In genomic region chr15:90930861-90931629, GRCh38 we compare ENCODE assay signal across 9 cellular contexts. TPM values are rescaled to one million over a fixed set of nuclear protein-coding genes. Genes with fewer than 3 reads are reported as not detected.
DNase-seq lines count a peak whose midpoint lies in the region; ATAC-seq, FAIRE-seq and TF ChIP-seq lines count a peak whose summit lies in the region.
"Had no signal": no experiment of that assay in that cellular context is flagged by ENCODE, and none has a peak within 500 bp of the region (broad histone marks: within the 10 kb centered on the region; RNA-seq: fewer than 3 reads in every experiment).

No MANE protein-coding gene starts in this region.

- H3K18ac ChIP-seq in H1 (ENCODE audit: extremely low read depth, low read length) = no peak overlapping the region

- H3K79me2 ChIP-seq in H1 (ENCODE audit: control insufficient read depth in 1 of 2, insufficient read depth in 2 of 2, low read length in 2 of 2) = no peaks in the 10 kb centered on the region

- H3K36me3 ChIP-seq in NT2/D1 (ENCODE audit: insufficient read depth, insufficient read length, low read length) = no peaks in the 10 kb centered on the region
- H3K36me3 ChIP-seq in H1 (ENCODE audit: control insufficient read depth in 2 of 4, insufficient read depth in 4 of 4, low read length in 3 of 4) = no peaks in the 10 kb centered on the region
- H3K36me3 ChIP-seq in rectal smooth muscle tissue (ENCODE audit: control insufficient read depth, insufficient read depth, low read length) = no peaks in the 10 kb centered on the region

- TF ChIP-seq CTCF in H1 (IDR thresholded peaks at IDR 0.05; ENCODE audit: control extremely low read depth in 1 of 3, insufficient read depth in 1 of 3, low read depth in 1 of 3, low read length in 3 of 3) = no peak

- peaks cover 6% of the 10 kb centered on the region for H3K4me1 ChIP-seq in NT2/D1 (ENCODE audit: insufficient read depth, insufficient read length)
- H3K4me1 ChIP-seq in H1 (replicated peaks in 1 of 4; ENCODE audit: control insufficient read depth in 3 of 4, insufficient read depth in 4 of 4, low read length in 3 of 4) = peaks cover 0 to 10% (median 5%) of the 10 kb centered on the region in 4 experiments; a peak in 6 of 7 replicates
- peaks cover 23% of the 10 kb centered on the region for H3K4me1 ChIP-seq in rectal smooth muscle tissue (ENCODE audit: control insufficient read depth, insufficient read depth, low read length)

- H2BK5ac ChIP-seq in H1 (ENCODE audit: low read depth, low read length) = no peak overlapping the region

- no peak overlapping the region for H4K5ac ChIP-seq in H1 (ENCODE audit: insufficient read length, low read depth, low read length)

- DNase-seq in NT2/D1 (ENCODE audit: low read depth, low spot score) (no peak), H1 (ENCODE audit: low read depth in 1 of 2, low spot score in 2 of 2) (no peak), NCI-H526 (lab: John Stamatoyannopoulos, UW) (no peak), NCI-H128 (lab: John Stamatoyannopoulos, UW; ENCODE audit: unreplicated experiment) (no peak)
- DNase-seq in effector CD8-positive, alpha-beta T cell (lab: John Stamatoyannopoulos, UW) = no peak

- 92% methylated on average over 15 of the region's 15 CpGs; no CpG with 5 or more reads in 1 of the 2 experiments for WGBS in H1 (ENCODE audit: extremely low coverage in 1 of 2, insufficient coverage in 1 of 2, insufficient read length in 1 of 2, insufficient replicate concordance in 2 of 2, low coverage in 1 of 2, low lambda C conversion rate in 2 of 2, missing lambda C conversion rate in 1 of 2), 2 experiments

- H2AK5ac ChIP-seq in H1 (ENCODE audit: low read depth, low read length) = no peak overlapping the region

- H3K9me3 ChIP-seq in NT2/D1 (ENCODE audit: insufficient read depth, low read length) = no peaks in the 10 kb centered on the region
- H3K9me3 ChIP-seq in H1 (ENCODE audit: insufficient read depth in 2 of 2, low read depth in 1 of 2, low read length in 1 of 2) = no peaks in the 10 kb centered on the region

- H4K20me1 ChIP-seq in H1 (replicated peaks in 1 of 2; ENCODE audit: control insufficient read depth in 1 of 2, insufficient read depth in 2 of 2, low read length in 2 of 2) = no peaks in the 10 kb centered on the region

- peak; percentile 18 for TF ChIP-seq POLR2A in GM19099 (IDR thresholded peaks at IDR 0.05; ENCODE audit: extremely low read depth, insufficient read length, low read depth)
- no peak for TF ChIP-seq POLR2A in H1 (IDR thresholded peaks at IDR 0.05; ENCODE audit: control extremely low read depth in 1 of 2, low read depth in 2 of 2, low read length in 2 of 2)

- H3K4me3 ChIP-seq in NT2/D1 (ENCODE audit: insufficient read length, low read depth) = peak overlapping the region; percentile 76
- peak overlapping the region in 1 of 4 experiments; percentile 82; a peak in 4 of 8 replicates for H3K4me3 ChIP-seq in H1 (ENCODE audit: extremely low read depth in 1 of 4, insufficient read depth in 2 of 4, low read depth in 3 of 4, low read length in 4 of 4)
- H3K4me3 ChIP-seq in rectal smooth muscle tissue (ENCODE audit: low read length) = peak overlapping the region; percentile 81

- TF ChIP-seq EP300 in H1 (IDR thresholded peaks at IDR 0.05; ENCODE audit: borderline replicate concordance in 1 of 2, low read depth in 2 of 2, low read length in 2 of 2) = no peak

- peak overlapping the region; percentile 47 to 93; a peak in 3 of 4 replicates for H3K4me2 ChIP-seq in H1 (ENCODE audit: insufficient read depth in 1 of 2, low read depth in 2 of 2, low read length in 2 of 2)

- no peak overlapping the region for H3K14ac ChIP-seq in H1 (ENCODE audit: insufficient read length)

- CTCF ChIA-PET in H1 (lab: Charles Lee; ENCODE audit: partially characterized antibody) = interaction anchor here (0.6 to 20.7 kb wide), 37 partner anchors 9 to 922 kb away, joined by 3 to 306 read pairs (median 6); partner anchors contain the start of genes FES, FURIN, MAN2A2 and RCCD1

- no peak overlapping the region for H2AFZ ChIP-seq in H1 (ENCODE audit: low read length)

- no peak overlapping the region for H2BK120ac ChIP-seq in H1 (replicated peaks; ENCODE audit: low read depth, low read length)

- no peaks in the 10 kb centered on the region; the same call in 1 of the 2 replicates for H3K79me1 ChIP-seq in H1 (ENCODE audit: low read depth, low read length)

- no peak overlapping the region for H2BK20ac ChIP-seq in H1 (ENCODE audit: low read length)

- H3K9ac ChIP-seq in NT2/D1 (ENCODE audit: insufficient read length, low read depth) (no peak overlapping the region), H1 (replicated peaks in 1 of 4; ENCODE audit: extremely low read depth in 1 of 4, low read depth in 3 of 4, low read length in 3 of 4) (no peak overlapping the region), rectal smooth muscle tissue (ENCODE audit: low read length) (peak overlapping the region; percentile 60)

- H3K27ac ChIP-seq in H1 (ENCODE audit: low read depth, low read length) (no peak overlapping the region), rectal smooth muscle tissue (ENCODE audit: low read depth, low read length) (peak overlapping the region; percentile 88)

- FAIRE-seq in H1 (lab: Jason Lieb, UNC) = no peak
- FAIRE-seq: TTC549 had no signal

- H2BK12ac ChIP-seq in H1 (ENCODE audit: low read depth, low read length) = no peak overlapping the region

- H4K8ac ChIP-seq in H1 (ENCODE audit: extremely low read depth, insufficient read depth, low read length) = peak overlapping the region; percentile 5; the same call in 1 of the 2 replicates

- no peak overlapping the region for H2BK15ac ChIP-seq in H1 (ENCODE audit: low read length)

- POLR2A ChIA-PET in H1 (lab: Charles Lee; ENCODE audit: partially characterized antibody) = interaction anchor here (0.8 to 5.0 kb wide), 9 partner anchors 10 to 261 kb away, joined by 3 to 24 read pairs (median 3); partner anchors contain the start of genes BLM and MAN2A2

- peaks cover 11% of the 10 kb centered on the region; the same call in 1 of the 2 replicates for H3K23me2 ChIP-seq in H1 (ENCODE audit: low read depth, low read length)

- no peak overlapping the region for H4K91ac ChIP-seq in H1 (replicated peaks; ENCODE audit: insufficient read length, low read length)

- no peak overlapping the region for H3K4ac ChIP-seq in H1 (replicated peaks; ENCODE audit: insufficient read length, low read depth, low read length)

- no peak for TF ChIP-seq RAD21 in H1 (IDR thresholded peaks at IDR 0.05 in 1 of 2, conservative IDR thresholded peaks at IDR 0.05 in 1 of 2; ENCODE audit: low read depth in 2 of 2, low read length in 2 of 2)

- H3K27me3 ChIP-seq in NT2/D1 (ENCODE audit: insufficient read depth, insufficient read length) = peaks cover 18% of the 10 kb centered on the region
- 0 out of 7 replicates have a peak, but pooled peaks cover 0 to 4% (median 0%) of the 10 kb centered on the region in 4 experiments for H3K27me3 ChIP-seq in H1 (replicated peaks in 1 of 4; ENCODE audit: control insufficient read depth in 3 of 4, extremely low read depth in 1 of 4, insufficient read depth in 3 of 4, low read length in 3 of 4)
- H3K27me3 ChIP-seq in rectal smooth muscle tissue (ENCODE audit: control insufficient read depth, insufficient read depth, low read length) = no peaks in the 10 kb centered on the region

- H3K23ac ChIP-seq in H1 (ENCODE audit: insufficient read length) = no peak overlapping the region

- no peak for ATAC-seq in HG03025 (IDR thresholded peaks at IDR 0.05; ENCODE audit: low FRiP score, unreplicated experiment)

- H3K56ac ChIP-seq in H1 (replicated peaks; ENCODE audit: insufficient read length, low read depth, low read length) = no peak overlapping the region

RNA-seq across cellular contexts. Expression of gene HDDC3, which starts 1.3 kb away (rescaled TPM):
- 16.3 and 17.0 TPM in 2 replicates for total RNA-seq in H1 (2021; fragmentation: NEBNext Ultra II Directional; extraction: Animal tissue kit (Norgen Biotek cat#: 25700))
- polyA plus RNA-seq in H1 (2011; rRNA removed) = 16.5 and 19.6 TPM in 2 replicates
- 20.7 TPM for polyA plus RNA-seq in H1 (2011; cell fraction: cytosol; rRNA removed)
- 16.6 TPM for polyA plus RNA-seq in H1 (2011; cell fraction: nucleus; rRNA removed)
- polyA plus RNA-seq in H1 (2012, experiment 1 of 2) = 10.3 to 16.5 TPM (median 13.7 TPM) in 4 replicates
- polyA plus RNA-seq in H1 (2012, experiment 2 of 2) = 13.7 TPM
- polyA plus RNA-seq in H1 (2013, experiment 1 of 2) = 14.9 TPM
- 13.1 TPM for polyA plus RNA-seq in H1 (2013, experiment 2 of 2)
- 15.6 and 17.6 TPM in 2 replicates for polyA minus RNA-seq in H1 (2011; rRNA and poly(A)+ RNA removed)
- 11.1 TPM for polyA minus RNA-seq in H1 (2011; cell fraction: cytosol; rRNA and poly(A)+ RNA removed)
- polyA minus RNA-seq in H1 (2011; cell fraction: nucleus; rRNA and poly(A)+ RNA removed) = 17.6 TPM

RNA-seq across cellular contexts. Expression of gene UNC45A, which starts 4.0 kb away (rescaled TPM):
- total RNA-seq in H1 (2021; fragmentation: NEBNext Ultra II Directional; extraction: Animal tissue kit (Norgen Biotek cat#: 25700)) = 75.4 and 84.2 TPM in 2 replicates
- polyA plus RNA-seq in H1 (2011; rRNA removed) = 74.1 and 87.2 TPM in 2 replicates
- 89.0 TPM for polyA plus RNA-seq in H1 (2011; cell fraction: cytosol; rRNA removed)
- 152 TPM for polyA plus RNA-seq in H1 (2011; cell fraction: nucleus; rRNA removed)
- 58.1 to 98.9 TPM (median 91.2 TPM) in 4 replicates for polyA plus RNA-seq in H1 (2012, experiment 1 of 2)
- 60.3 TPM for polyA plus RNA-seq in H1 (2012, experiment 2 of 2)
- 30.1 TPM for polyA plus RNA-seq in H1 (2013, experiment 1 of 2)
- polyA plus RNA-seq in H1 (2013, experiment 2 of 2) = 26.3 TPM
- 72.3 and 80.6 TPM in 2 replicates for polyA minus RNA-seq in H1 (2011; rRNA and poly(A)+ RNA removed)
- polyA minus RNA-seq in H1 (2011; cell fraction: cytosol; rRNA and poly(A)+ RNA removed) = 47.0 TPM
- 59.5 TPM for polyA minus RNA-seq in H1 (2011; cell fraction: nucleus; rRNA and poly(A)+ RNA removed)

RNA-seq across cellular contexts. Expression of gene RCCD1, which starts 23.6 kb away (rescaled TPM):
- 16.2 and 18.8 TPM in 2 replicates for total RNA-seq in H1 (2021; fragmentation: NEBNext Ultra II Directional; extraction: Animal tissue kit (Norgen Biotek cat#: 25700))
- polyA plus RNA-seq in H1 (2011; rRNA removed) = 9.9 and 13.2 TPM in 2 replicates
- polyA plus RNA-seq in H1 (2011; cell fraction: cytosol; rRNA removed) = 15.6 TPM
- 70.5 TPM for polyA plus RNA-seq in H1 (2011; cell fraction: nucleus; rRNA removed)
- polyA plus RNA-seq in H1 (2012, experiment 1 of 2) = 21.0 to 22.6 TPM (median 21.9 TPM) in 4 replicates
- 12.9 TPM for polyA plus RNA-seq in H1 (2012, experiment 2 of 2)
- polyA plus RNA-seq in H1 (2013, experiment 1 of 2) = 12.7 TPM
- polyA plus RNA-seq in H1 (2013, experiment 2 of 2) = 11.1 TPM
- polyA minus RNA-seq in H1 (2011; rRNA and poly(A)+ RNA removed) = 4.5 and 7.2 TPM in 2 replicates
- 6.4 TPM for polyA minus RNA-seq in H1 (2011; cell fraction: cytosol; rRNA and poly(A)+ RNA removed)
- polyA minus RNA-seq in H1 (2011; cell fraction: nucleus; rRNA and poly(A)+ RNA removed) = 18.9 TPM

RNA-seq across cellular contexts. Expression of gene MAN2A2, which starts 27.9 kb away (rescaled TPM):
- total RNA-seq in H1 (2021; fragmentation: NEBNext Ultra II Directional; extraction: Animal tissue kit (Norgen Biotek cat#: 25700)) = 21.9 and 23.1 TPM in 2 replicates
- polyA plus RNA-seq in H1 (2011; rRNA removed) = 29.7 and 35.9 TPM in 2 replicates
- polyA plus RNA-seq in H1 (2011; cell fraction: cytosol; rRNA removed) = 24.6 TPM
- 210 TPM for polyA plus RNA-seq in H1 (2011; cell fraction: nucleus; rRNA removed)
- 16.3 to 19.6 TPM (median 18.4 TPM) in 4 replicates for polyA plus RNA-seq in H1 (2012, experiment 1 of 2)
- polyA plus RNA-seq in H1 (2012, experiment 2 of 2) = 4.7 TPM
- polyA plus RNA-seq in H1 (2013, experiment 1 of 2) = 18.5 TPM
- 14.0 TPM for polyA plus RNA-seq in H1 (2013, experiment 2 of 2)
- polyA minus RNA-seq in H1 (2011; rRNA and poly(A)+ RNA removed) = 20.9 and 24.9 TPM in 2 replicates
- 9.3 TPM for polyA minus RNA-seq in H1 (2011; cell fraction: cytosol; rRNA and poly(A)+ RNA removed)
- polyA minus RNA-seq in H1 (2011; cell fraction: nucleus; rRNA and poly(A)+ RNA removed) = 32.5 TPM

RNA-seq across cellular contexts. Expression of gene FES, which starts 46.7 kb away (rescaled TPM):
- 6.8 and 8.6 TPM in 2 replicates for total RNA-seq in H1 (2021; fragmentation: NEBNext Ultra II Directional; extraction: Animal tissue kit (Norgen Biotek cat#: 25700))
- polyA plus RNA-seq in H1 (2011; rRNA removed) = 8.5 and 10.9 TPM in 2 replicates
- polyA plus RNA-seq in H1 (2011; cell fraction: cytosol; rRNA removed) = 9.5 TPM
- polyA plus RNA-seq in H1 (2011; cell fraction: nucleus; rRNA removed) = 42.5 TPM
- polyA plus RNA-seq in H1 (2012, experiment 1 of 2) = 4.2 to 9.7 TPM (median 8.0 TPM) in 4 replicates
- polyA plus RNA-seq in H1 (2012, experiment 2 of 2) = 6.3 TPM
- polyA plus RNA-seq in H1 (2013, experiment 1 of 2) = 3.9 TPM
- polyA plus RNA-seq in H1 (2013, experiment 2 of 2) = 3.0 TPM
- 7.4 and 8.6 TPM in 2 replicates for polyA minus RNA-seq in H1 (2011; rRNA and poly(A)+ RNA removed)
- polyA minus RNA-seq in H1 (2011; cell fraction: cytosol; rRNA and poly(A)+ RNA removed) = 9.8 TPM
- polyA minus RNA-seq in H1 (2011; cell fraction: nucleus; rRNA and poly(A)+ RNA removed) = 18.5 TPM
